8 cellular contexts compared by ENCODE assay signal in genomic region chr16:29863669-29863984, GRCh38. TPM values are rescaled to one million over a fixed set of nuclear protein-coding genes. Genes with fewer than 3 reads are reported as not detected.
DNase-seq lines count a peak whose midpoint lies in the region; ATAC-seq and TF ChIP-seq lines count a peak whose summit lies in the region.

No MANE protein-coding gene starts in this region.

- peak overlapping the region; percentile 44 for H3K9ac ChIP-seq in endocrine pancreas (ENCODE audit: control insufficient read depth, insufficient read depth, low read length)

- POLR2A ChIA-PET in CD8-positive, alpha-beta memory T cell (lab: Charles Lee): interaction anchor here (0.6 to 1.8 kb wide), 2 partner anchors 48 to 110 kb away, joined by 4 read pairs; partner anchors contain the start of gene TAOK2
- POLR2A ChIA-PET in OCI-LY7 (lab: Charles Lee): no interaction called here

- peaks cover 0 to 3% of the 10 kb centered on the region in 2 donors for H3K27me3 Mint-ChIP-seq in CD8-positive, alpha-beta memory T cell

- H3K27ac ChIP-seq in CD8-positive, alpha-beta memory T cell (ENCODE audit: low read depth, low read length): no peak overlapping the region
- H3K27ac ChIP-seq in OCI-LY7 (ENCODE audit: low read depth, low read length, poor library complexity, severe bottlenecking) (no peak overlapping the region), ovary (peak overlapping the region; percentile 89 to 93)

- H3K36me3 Mint-ChIP-seq in CD8-positive, alpha-beta memory T cell: peaks cover 0 to 33% (median 5%) of the 10 kb centered on the region in 3 donors

- peaks cover 8% of the 10 kb centered on the region; the same call in 1 of the 2 replicates for H3K79me2 ChIP-seq in OCI-LY7 (ENCODE audit: insufficient read depth, low read depth, low read length)

- WGBS in ovary, 3 donors: 21 to 28% (median 24%) methylated on average over 16 of the region's 16 CpGs

- H2AFZ ChIP-seq in OCI-LY7 (ENCODE audit: low read length): peak overlapping the region; percentile 53

- peak overlapping the region; percentile 40 for H3K4me2 ChIP-seq in OCI-LY7 (ENCODE audit: low read length)

- no peaks in the 10 kb centered on the region for H4K20me1 ChIP-seq in OCI-LY7 (ENCODE audit: insufficient read depth, low read length)

- peak overlapping the region; percentile 89 for H3K4me3 ChIP-seq in CD8-positive, alpha-beta memory T cell (ENCODE audit: low read length)
- H3K4me3 ChIP-seq in OCI-LY7 (ENCODE audit: low read depth, low read length, poor library complexity, severe bottlenecking) (no peak overlapping the region), endocrine pancreas (ENCODE audit: control insufficient read depth, insufficient read depth, low read length) (no peak overlapping the region), ovary (no peak overlapping the region)

- peaks cover 21% of the 10 kb centered on the region for H3K4me1 ChIP-seq in CD8-positive, alpha-beta memory T cell (ENCODE audit: insufficient read depth, low read length)
- peaks cover 15% of the 10 kb centered on the region for H3K4me1 ChIP-seq in OCI-LY7 (ENCODE audit: insufficient read depth, low read length, poor library complexity, severe bottlenecking)
- H3K4me1 ChIP-seq in endocrine pancreas (ENCODE audit: control insufficient read depth, insufficient read depth, low read length): no peaks in the 10 kb centered on the region
- peaks cover 4% of the 10 kb centered on the region for H3K4me1 ChIP-seq in ovary (ENCODE audit: insufficient read depth)

- peak overlapping the region; percentile 92 to 99 (median 98) for H3K27ac Mint-ChIP-seq in CD8-positive, alpha-beta memory T cell

- intact Hi-C loops in OCI-LY7 (cut with micrococcal nuclease; ENCODE audit: unreplicated experiment) (loop anchor here (1.0 to 5.0 kb wide), 3 partner anchors 58 to 159 kb away; partner anchors contain the start of genes C16orf92 and INO80E), ovary (cut with DNase I) (loop anchor here in 1 of 4 donors (10.0 kb wide), 1 partner anchor 141 kb away; no protein-coding TSS in a partner anchor)

- H3K4me3 Mint-ChIP-seq in CD8-positive, alpha-beta memory T cell: peak overlapping the region; percentile 84 to 97 (median 93)

- BruUV-seq in OCI-LY7 (replicated peaks; lab: Mats Ljungman, UMichigan): no TSS peak

- ATAC-seq in GM21619 (IDR thresholded peaks at IDR 0.05; ENCODE audit: unreplicated experiment): no peak
- no peak for ATAC-seq in GM18868 (IDR thresholded peaks at IDR 0.05; ENCODE audit: unreplicated experiment)

- TF ChIP-seq POLR2A in ovary (IDR thresholded peaks at IDR 0.05): no peak

- no peak for TF ChIP-seq EP300 in ovary (IDR thresholded peaks at IDR 0.05)

- H3K9me3 Mint-ChIP-seq in CD8-positive, alpha-beta memory T cell: no peaks in the 10 kb centered on the region

- H3K9me2 ChIP-seq in OCI-LY7 (ENCODE audit: insufficient read depth, low read length): no peaks in the 10 kb centered on the region

- H3K27me3 ChIP-seq in CD8-positive, alpha-beta memory T cell (ENCODE audit: insufficient read depth, low read length, poor library complexity, severe bottlenecking): no peaks in the 10 kb centered on the region
- H3K27me3 ChIP-seq in endocrine pancreas (ENCODE audit: control insufficient read depth, insufficient read depth, low read length) (no peaks in the 10 kb centered on the region), ovary (no peaks in the 10 kb centered on the region)

- H3K4me1 Mint-ChIP-seq in CD8-positive, alpha-beta memory T cell: peaks cover 16 to 33% (median 31%) of the 10 kb centered on the region in 3 donors

- H3K9me3 ChIP-seq in CD8-positive, alpha-beta memory T cell (ENCODE audit: low read length): no peaks in the 10 kb centered on the region
- no peaks in the 10 kb centered on the region for H3K9me3 ChIP-seq in OCI-LY7 (ENCODE audit: low read length)
- no peaks in the 10 kb centered on the region for H3K9me3 ChIP-seq in endocrine pancreas (ENCODE audit: control insufficient read depth, low read length)
- no peaks in the 10 kb centered on the region for H3K9me3 ChIP-seq in ovary

- CTCF ChIA-PET in CD8-positive, alpha-beta memory T cell (lab: Charles Lee): interaction anchor here (1.0 to 2.1 kb wide), 9 partner anchors 8 to 164 kb away, joined by 3 to 8 read pairs (median 4); partner anchors contain the start of genes HIRIP3 and KIF22
- CTCF ChIA-PET in OCI-LY7 (lab: Charles Lee; ENCODE audit: unreplicated experiment): no interaction called here

- DNase-seq in CD8-positive, alpha-beta memory T cell: no peak
- DNase-seq in OCI-LY7 (ENCODE audit: low spot score) (no peak), ovary (no peak), GF-D8 (lab: John Stamatoyannopoulos, UW) (no peak), NAMALWA (ENCODE audit: low spot score) (no peak)

- peaks cover 7% of the 10 kb centered on the region for H3K36me3 ChIP-seq in CD8-positive, alpha-beta memory T cell (ENCODE audit: insufficient read depth, low read length)
- H3K36me3 ChIP-seq in OCI-LY7 (ENCODE audit: insufficient read depth, low read length): peaks cover 18% of the 10 kb centered on the region; the same call in 1 of the 2 replicates
- H3K36me3 ChIP-seq in endocrine pancreas (ENCODE audit: control insufficient read depth, insufficient read depth, low read length): no peaks in the 10 kb centered on the region
- no peaks in the 10 kb centered on the region for H3K36me3 ChIP-seq in ovary

- TF ChIP-seq CTCF in OCI-LY7 (conservative IDR thresholded peaks at IDR 0.05; ENCODE audit: low read length) (no peak; the same call in 1 of the 2 replicates), ovary (IDR thresholded peaks at IDR 0.05) (peak in 1 of 3 donors; percentile 7)

RNA-seq across cellular contexts. Expression of gene CDIPT, which starts 0.6 kb away (rescaled TPM):
- 10 to 100 TPM; 63.9 to 68.4 TPM for total RNA-seq in CD8-positive, alpha-beta memory T cell
- polyA plus RNA-seq in CD8-positive, alpha-beta memory T cell: 109 TPM
- 39.6 and 52.4 TPM in 2 replicates for total RNA-seq in OCI-LY7 (2014; rRNA removed; shearing (Covaris generic))
- 41.4 and 43.5 TPM in 2 replicates for total RNA-seq in OCI-LY7 (2022)
- total RNA-seq in ovary: 100 to 1,000 TPM in 4 of 7 donors, 10 to 100 TPM in 3; 88.2 to 121 (median 110) TPM
- 100 to 1,000 TPM in 1 of 2 donors, 10 to 100 TPM in 1; 47.6 to 145 TPM for polyA plus RNA-seq in ovary

RNA-seq across cellular contexts. Expression of gene SEZ6L2, which starts 35.7 kb away (rescaled TPM):
- total RNA-seq in CD8-positive, alpha-beta memory T cell: under 1 TPM; 0.07 to 0.15 TPM
- not detected for polyA plus RNA-seq in CD8-positive, alpha-beta memory T cell
- total RNA-seq in OCI-LY7 (2014; rRNA removed; shearing (Covaris generic)): 0.98 TPM in 1 of 2 replicates, not detected in the other
- total RNA-seq in OCI-LY7 (2022) (0.83 and 1.0 TPM in 2 replicates), ovary (10 to 100 TPM in 1 of 7 donors, 1 to 10 TPM in 5, under 1 TPM in 1; 0.73 to 13.3 (median 3.1) TPM)
- 1 to 10 TPM; 2.9 to 5.1 TPM for polyA plus RNA-seq in ovary

RNA-seq across cellular contexts. Expression of gene ASPHD1, which starts 36.7 kb away (rescaled TPM):
- 1 to 10 TPM; 1.2 to 1.7 TPM for total RNA-seq in CD8-positive, alpha-beta memory T cell
- polyA plus RNA-seq in CD8-positive, alpha-beta memory T cell: not detected
- total RNA-seq in OCI-LY7 (2014; rRNA removed; shearing (Covaris generic)): not detected in 2 replicates
- total RNA-seq in OCI-LY7 (2022) (0.30 TPM in 1 of 2 replicates, not detected in the other), ovary (1 to 10 TPM in 5 of 7 donors, under 1 TPM in 1, not detected in 1; 0.53 to 7.8 (median 1.6) TPM)
- 1 to 10 TPM in 1 of 2 donors, under 1 TPM in 1; 0.38 to 1.1 TPM for polyA plus RNA-seq in ovary

RNA-seq across cellular contexts. Expression of gene MVP, which starts 43.4 kb away (rescaled TPM):
- total RNA-seq in CD8-positive, alpha-beta memory T cell: 10 to 100 TPM; 54.5 to 55.4 TPM
- polyA plus RNA-seq in CD8-positive, alpha-beta memory T cell: 155 TPM
- total RNA-seq in OCI-LY7 (2014; rRNA removed; shearing (Covaris generic)): 4.0 and 6.3 TPM in 2 replicates
- total RNA-seq in OCI-LY7 (2022): 6.8 and 8.1 TPM in 2 replicates
- total RNA-seq in ovary: 100 to 1,000 TPM in 6 of 7 donors, 10 to 100 TPM in 1; 74.2 to 191 (median 138) TPM
- polyA plus RNA-seq in ovary: 10 to 100 TPM; 56.4 to 93.3 TPM

RNA-seq across cellular contexts. Expression of gene PAGR1, which starts 47.7 kb away (rescaled TPM):
- total RNA-seq in CD8-positive, alpha-beta memory T cell: 10 to 100 TPM; 41.9 to 44.3 TPM
- polyA plus RNA-seq in CD8-positive, alpha-beta memory T cell: 53.1 TPM
- total RNA-seq in OCI-LY7 (2014; rRNA removed; shearing (Covaris generic)): 59.4 and 62.7 TPM in 2 replicates
- total RNA-seq in OCI-LY7 (2022) (43.4 and 51.7 TPM in 2 replicates), ovary (10 to 100 TPM; 41.3 to 83.6 (median 66.6) TPM)
- polyA plus RNA-seq in ovary: 10 to 100 TPM; 13.9 to 63.3 TPM

Comparison
In these comparisons a context has a peak if more than half of its experiments do, and no peak if none do; other contexts are left out.
1. H3K27ac ChIP-seq: peak in ovary (2 of 2); none in CD8-positive, alpha-beta memory T cell (single experiment) and OCI-LY7 (single experiment).